In the genomic region with DNA sequence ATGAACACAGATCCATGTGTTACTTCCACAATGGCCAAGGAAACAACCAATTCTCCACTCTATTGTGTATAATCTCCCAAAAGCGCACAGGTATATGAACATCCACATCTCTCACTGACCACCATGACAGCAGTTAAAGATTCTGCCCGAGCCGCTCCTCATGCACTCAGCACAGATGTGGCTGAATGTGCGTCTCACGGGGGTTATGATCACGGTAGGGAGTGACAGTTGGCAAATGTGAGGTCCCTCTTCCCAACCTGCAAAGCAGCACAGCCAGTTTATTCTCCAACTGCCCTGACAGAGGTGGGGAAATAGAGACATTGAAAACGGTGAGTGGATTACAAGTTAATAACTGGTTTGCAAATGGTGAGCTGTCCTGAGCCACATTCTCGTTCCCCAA, we compare ENCODE assay signal across 14 cellular contexts. TPM values are rescaled to one million over a fixed set of nuclear protein-coding genes. Genes with fewer than 3 reads are reported as not detected.
A peak's percentile ranks its signal among the peaks of the same experiment; 100 is the strongest.
DNase-seq lines count a peak whose midpoint lies in the region; ATAC-seq and TF ChIP-seq lines count a peak whose summit lies in the region.
"Had no signal": no experiment of that assay in that cellular context is flagged by ENCODE, and none has a peak within 500 bp of the region (broad histone marks: within the 10 kb centered on the region; RNA-seq: fewer than 3 reads in every experiment).

No MANE protein-coding gene starts in this region.

- H3K4me3 ChIP-seq in DOHH2 (ENCODE audit: low read length): peak overlapping the region; percentile 70
- H3K4me3 ChIP-seq in Karpas-422 (ENCODE audit: low read length): peak overlapping the region; percentile 50
- peak overlapping the region; percentile 49 for H3K4me3 ChIP-seq in OCI-LY1 (ENCODE audit: low read depth, low read length, poor library complexity, severe bottlenecking)
- H3K4me3 ChIP-seq in skeletal muscle tissue (ENCODE audit: low read length in 3 of 3): no peak overlapping the region
- H3K4me3 ChIP-seq: A549, BLaER1, HAP-1 had no signal

- no peak overlapping the region for H3K27ac Mint-ChIP-seq in activated naive CD4-positive, alpha-beta T cell treated with anti-CD3 and anti-CD28 coated beads, Interleukin-2, amount 50 U/mL, for 72 hours

- H4K20me1 ChIP-seq in DOHH2 (ENCODE audit: control insufficient read depth, insufficient read depth, low read depth, low read length) (no peaks in the 10 kb centered on the region), Karpas-422 (ENCODE audit: insufficient read depth, low read depth, low read length) (no peaks in the 10 kb centered on the region), OCI-LY1 (ENCODE audit: insufficient read depth, low read length) (no peaks in the 10 kb centered on the region)

- H3K9me2 ChIP-seq in DOHH2 (replicated peaks; ENCODE audit: control insufficient read depth, low read length) (no peaks in the 10 kb centered on the region), Karpas-422 (replicated peaks; ENCODE audit: insufficient read depth, low read length) (no peaks in the 10 kb centered on the region), OCI-LY1 (ENCODE audit: low read depth, low read length) (no peaks in the 10 kb centered on the region)

- peaks cover 11 to 37% of the 10 kb centered on the region in 2 donors for H3K36me3 Mint-ChIP-seq in activated naive CD4-positive, alpha-beta T cell treated with anti-CD3 and anti-CD28 coated beads, Interleukin-2, amount 50 U/mL, for 72 hours

- no peak for ATAC-seq in activated naive CD4-positive, alpha-beta T cell treated with anti-CD3 and anti-CD28 coated beads, Interleukin-2, amount 50 U/mL, for 72 hours
- ATAC-seq in GM19397 (IDR thresholded peaks at IDR 0.05; ENCODE audit: unreplicated experiment): no peak
- ATAC-seq: A549 had no signal

- H3K9me3 ChIP-seq in DOHH2 (ENCODE audit: control insufficient read depth, insufficient read depth, low read length): no peaks in the 10 kb centered on the region
- no peaks in the 10 kb centered on the region for H3K9me3 ChIP-seq in Karpas-422 (ENCODE audit: low read length)
- H3K9me3 ChIP-seq in OCI-LY1 (ENCODE audit: low read length): no peaks in the 10 kb centered on the region; the same call in 1 of the 2 replicates
- H3K9me3 ChIP-seq in skeletal muscle tissue (ENCODE audit: control insufficient read depth in 3 of 3, low read length in 3 of 3): no peaks in the 10 kb centered on the region
- H3K9me3 ChIP-seq: A549, BLaER1, HAP-1 had no signal

- H3K27me3 ChIP-seq in DOHH2 (ENCODE audit: control insufficient read depth, low read length) (no peaks in the 10 kb centered on the region), Karpas-422 (ENCODE audit: low read length) (no peaks in the 10 kb centered on the region), OCI-LY1 (ENCODE audit: insufficient read depth, low read length) (no peaks in the 10 kb centered on the region), skeletal muscle tissue (ENCODE audit: control insufficient read depth in 3 of 3, insufficient read depth in 3 of 3, low read length in 3 of 3) (no peaks in the 10 kb centered on the region)
- H3K27me3 ChIP-seq: BLaER1 had no signal

- H3K27ac ChIP-seq in DOHH2 (ENCODE audit: low read depth, low read length) (peak overlapping the region; percentile 98), Karpas-422 (ENCODE audit: low read length) (peak overlapping the region; percentile 97), OCI-LY1 (ENCODE audit: low read depth, low read length, poor library complexity, severe bottlenecking) (peak overlapping the region; percentile 99), skeletal muscle tissue (ENCODE audit: low read depth, low read length) (peak overlapping the region; percentile 32)
- H3K27ac ChIP-seq: A549, BLaER1 had no signal

- H3F3A ChIP-seq in DOHH2 (ENCODE audit: control insufficient read depth, insufficient read depth): peaks cover 40% of the 10 kb centered on the region
- no peaks in the 10 kb centered on the region for H3F3A ChIP-seq in OCI-LY1 (ENCODE audit: insufficient read depth, low read length)

- H3K9ac ChIP-seq in Karpas-422 (ENCODE audit: low read length): peak overlapping the region; percentile 69
- peak overlapping the region; percentile 87 for H3K9ac ChIP-seq in OCI-LY1 (ENCODE audit: low read length)
- H3K9ac ChIP-seq in skeletal muscle tissue (ENCODE audit: low read depth in 1 of 3, low read length in 3 of 3): no peak overlapping the region
- H3K9ac ChIP-seq: BLaER1 had no signal

- H3K79me2 ChIP-seq in DOHH2 (ENCODE audit: control insufficient read depth, low read length) (peaks cover 98% of the 10 kb centered on the region), Karpas-422 (ENCODE audit: low read length) (peaks cover 79% of the 10 kb centered on the region), OCI-LY1 (ENCODE audit: insufficient read depth, low read length) (peaks cover 61% of the 10 kb centered on the region)

- H3K36me3 ChIP-seq in DOHH2 (ENCODE audit: control insufficient read depth, low read length) (peaks cover 81% of the 10 kb centered on the region), Karpas-422 (ENCODE audit: insufficient read depth, low read length) (peaks cover 32% of the 10 kb centered on the region), OCI-LY1 (ENCODE audit: insufficient read depth, low read length) (peaks cover 44% of the 10 kb centered on the region), skeletal muscle tissue (ENCODE audit: control insufficient read depth in 3 of 3, insufficient read depth in 3 of 3, low read length in 3 of 3) (peaks cover 0 to 3% (median 0%) of the 10 kb centered on the region in 3 donors)
- H3K36me3 ChIP-seq: BLaER1, HAP-1 had no signal

- peak; percentile 79 for DNase-seq in Karpas-422
- DNase-seq in activated naive CD4-positive, alpha-beta T cell treated with anti-CD3 and anti-CD28 coated beads, Interleukin-2, amount 50 U/mL, for 72 hours (ENCODE audit: low spot score in 2 of 2): no peak
- DNase-seq: Calu3, DMS153, DMS79 treated with DMSO at 0.1 percent for 48 hours, GDM1, IMR-90 had no signal

- TF ChIP-seq CTCF in DOHH2 (IDR thresholded peaks at IDR 0.05; ENCODE audit: low read depth, low read length, poor library complexity, severe bottlenecking) (no peak), OCI-LY1 (IDR thresholded peaks at IDR 0.05; ENCODE audit: low read length) (no peak)

- peak overlapping the region; percentile 95 for H3K4me2 ChIP-seq in DOHH2 (ENCODE audit: low read length)
- H3K4me2 ChIP-seq in Karpas-422 (ENCODE audit: low read depth, low read length, poor library complexity, severe bottlenecking): peak overlapping the region; percentile 82
- peak overlapping the region; percentile 71 for H3K4me2 ChIP-seq in OCI-LY1 (ENCODE audit: low read length)
- H3K4me2 ChIP-seq: A549, BLaER1 had no signal

- H3K4me1 ChIP-seq in DOHH2 (ENCODE audit: control insufficient read depth, low read length): peaks cover 99% of the 10 kb centered on the region
- peaks cover 89% of the 10 kb centered on the region for H3K4me1 ChIP-seq in Karpas-422 (ENCODE audit: low read length)
- H3K4me1 ChIP-seq in OCI-LY1 (ENCODE audit: insufficient read depth, low read length, severe bottlenecking): peaks cover 88% of the 10 kb centered on the region
- peaks cover 7 to 12% (median 9%) of the 10 kb centered on the region in 3 donors for H3K4me1 ChIP-seq in skeletal muscle tissue (ENCODE audit: control insufficient read depth in 3 of 3, insufficient read depth in 3 of 3, low read length in 3 of 3)
- H3K4me1 ChIP-seq: A549, HAP-1 had no signal

- no peaks in the 10 kb centered on the region for H3K9me3 Mint-ChIP-seq in activated naive CD4-positive, alpha-beta T cell treated with anti-CD3 and anti-CD28 coated beads, Interleukin-2, amount 50 U/mL, for 72 hours

- H2AFZ ChIP-seq in Karpas-422 (ENCODE audit: low read length) (no peak overlapping the region), OCI-LY1 (ENCODE audit: low read length) (no peak overlapping the region)

RNA-seq across cellular contexts. Expression of a gene that starts 17.6 kb away (rescaled TPM):
- total RNA-seq in Karpas-422 (2014; rRNA removed; shearing (Covaris generic); ENCODE audit: low replicate concordance): 202 and 334 TPM in 2 replicates
- 36.0 TPM for total RNA-seq in skeletal muscle tissue
- 100 to 1,000 TPM; 119 to 199 TPM for total RNA-seq in activated naive CD4-positive, alpha-beta T cell treated with anti-CD3 and anti-CD28 coated beads, Interleukin-2, amount 50 U/mL, for 72 hours

Comparison
In these comparisons a context has a peak if more than half of its experiments do, and no peak if none do; other contexts are left out.
1. H3K27ac ChIP-seq: peak in every context shown above with its lines; median percentile 99 in OCI-LY1; 98 in DOHH2; 97 in Karpas-422; 32 in skeletal muscle tissue.
2. H3K4me3 ChIP-seq: peak in DOHH2 (single experiment), Karpas-422 (single experiment) and OCI-LY1 (single experiment); none in skeletal muscle tissue (0 of 3).
3. H3K9ac ChIP-seq: peak in Karpas-422 (single experiment) and OCI-LY1 (single experiment); none in skeletal muscle tissue (0 of 3).
4. Peak in every context shown above with its lines, with median percentiles within 50 percentile points of each other: H3K4me2 ChIP-seq.